8 cellular contexts compared by ENCODE assay signal in the genomic region with DNA sequence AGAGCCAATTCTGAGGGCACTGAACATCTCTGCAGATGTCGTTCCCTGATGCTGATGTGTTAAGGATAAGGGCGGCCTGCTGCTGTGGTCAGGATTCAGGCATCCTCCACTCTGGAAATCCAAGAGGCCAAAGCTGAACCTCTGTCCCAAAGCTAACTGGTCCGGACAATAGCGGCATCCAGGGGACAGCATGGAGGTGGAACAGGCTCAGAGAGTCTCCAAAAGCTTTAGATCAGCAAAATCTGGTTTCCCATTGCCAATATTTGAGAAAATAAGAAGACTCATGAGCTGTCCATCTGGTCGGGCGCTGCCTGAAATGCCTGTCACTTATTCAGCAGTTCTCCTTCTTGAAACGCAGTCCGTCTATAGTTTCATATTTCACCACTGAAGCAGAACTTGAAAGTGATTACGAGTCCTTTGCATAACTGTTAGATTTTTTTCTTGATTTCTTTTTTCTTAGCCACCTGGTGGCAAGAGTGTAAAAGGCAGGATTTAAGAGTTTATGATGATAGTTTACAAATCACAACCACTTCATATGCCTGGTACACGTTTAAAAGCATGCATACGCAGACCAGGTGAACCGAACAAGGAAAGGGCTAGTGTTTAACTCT. TPM values are rescaled to one million over a fixed set of nuclear protein-coding genes. Genes with fewer than 3 reads are reported as not detected.
DNase-seq lines count a peak whose midpoint lies in the region; ATAC-seq and TF ChIP-seq lines count a peak whose summit lies in the region.

No MANE protein-coding gene starts in this region.

- H3K27me3 ChIP-seq in DND-41 (ENCODE audit: insufficient read depth, low read length, poor library complexity) (no peaks in the 10 kb centered on the region), endodermal cell (ENCODE audit: control insufficient read depth, insufficient read depth, low read length, poor library complexity, severe bottlenecking) (no peaks in the 10 kb centered on the region)

- TF ChIP-seq CTCF in DND-41 (IDR thresholded peaks at IDR 0.05; ENCODE audit: borderline replicate concordance, extremely low read depth, low read length, poor library complexity, severe bottlenecking), result peak; percentile 63
- TF ChIP-seq CTCF in endodermal cell (conservative IDR thresholded peaks at IDR 0.05), result peak; percentile 79
- peak; percentile 67 for TF ChIP-seq CTCF in retinal pigment epithelial cell (conservative IDR thresholded peaks at IDR 0.05; ENCODE audit: low read depth, low read length)

- H3K27ac ChIP-seq in DND-41 (ENCODE audit: low read length), result no peak overlapping the region
- no peak overlapping the region for H3K27ac ChIP-seq in endodermal cell (ENCODE audit: low read depth, low read length)
- H3K27ac ChIP-seq in caudate nucleus (ENCODE audit: low read depth, low read length), result no peak overlapping the region

- 91 to 94% methylated on average over 8 to 12 of the region's 12 CpGs for WGBS in endodermal cell (ENCODE audit: insufficient coverage in 1 of 2, insufficient read length in 1 of 2), 2 experiments

- H3K36me3 Mint-ChIP-seq in endodermal cell (ENCODE audit: low read depth), result no peaks in the 10 kb centered on the region

- no peaks in the 10 kb centered on the region for H3K4me1 ChIP-seq in DND-41 (ENCODE audit: insufficient read depth, low read length)
- H3K4me1 ChIP-seq in endodermal cell (ENCODE audit: control insufficient read depth, insufficient read depth, low read length), result peaks cover 5% of the 10 kb centered on the region

- no peaks in the 10 kb centered on the region for H3K27me3 Mint-ChIP-seq in endodermal cell (ENCODE audit: insufficient read depth)

- H3K9me3 ChIP-seq in DND-41 (ENCODE audit: insufficient read depth, low read length, severe bottlenecking), result no peaks in the 10 kb centered on the region
- H3K9me3 ChIP-seq in endodermal cell (ENCODE audit: control insufficient read depth, low read length), result no peaks in the 10 kb centered on the region

- no peak overlapping the region for H3K4me3 Mint-ChIP-seq in endodermal cell

- H4K20me1 ChIP-seq in DND-41 (ENCODE audit: insufficient read depth, low read length), result no peaks in the 10 kb centered on the region

- H3K4me1 Mint-ChIP-seq in endodermal cell, result peaks cover 16% of the 10 kb centered on the region

- H3K36me3 ChIP-seq in DND-41 (ENCODE audit: insufficient read depth, low read length) (no peaks in the 10 kb centered on the region), endodermal cell (ENCODE audit: control insufficient read depth, insufficient read depth, low read length) (no peaks in the 10 kb centered on the region)

- H3K4me3 ChIP-seq in DND-41 (ENCODE audit: low read depth in 1 of 2, low read length in 2 of 2) (no peak overlapping the region), endodermal cell (ENCODE audit: low read length) (no peak overlapping the region), retinal pigment epithelial cell (ENCODE audit: low read length) (no peak overlapping the region)

- no peak overlapping the region for H3K27ac Mint-ChIP-seq in endodermal cell

- no peak overlapping the region for H2AFZ ChIP-seq in DND-41 (ENCODE audit: low read depth, low read length)

- H3K9me3 Mint-ChIP-seq in endodermal cell, result no peaks in the 10 kb centered on the region

- H3K9ac ChIP-seq in DND-41 (ENCODE audit: low read depth, low read length) (no peak overlapping the region), endodermal cell (ENCODE audit: extremely low read depth, low read length, poor library complexity, severe bottlenecking) (no peak overlapping the region)

- DNase-seq in DND-41 (no peak), NOMO-1 treated with dmso at 0.1 percent for 144 hours (lab: John Stamatoyannopoulos, UW; ENCODE audit: unreplicated experiment) (peak; percentile 58), endodermal cell (no peak), retinal pigment epithelial cell (ENCODE audit: low read depth) (peak; percentile 36), caudate nucleus (lab: John Stamatoyannopoulos, UW) (no peak)
- DNase-seq in NK-92 treated with Interleukin-12 subunit alpha and Interleukin-12 subunit beta, amount 100 ng/mL, for 24 hours (lab: John Stamatoyannopoulos, UW), result no peak

- H3K4me2 ChIP-seq in DND-41 (ENCODE audit: insufficient read depth, low read length), result no peak overlapping the region

- ATAC-seq in DND-41 (ENCODE audit: insufficient read depth, low read depth), result peak; percentile 33; the same call in 1 of the 3 replicates
- ATAC-seq in GM19025 (IDR thresholded peaks at IDR 0.05; ENCODE audit: low read depth, unreplicated experiment), result peak; percentile 67
- ATAC-seq in HG03064 (IDR thresholded peaks at IDR 0.05; ENCODE audit: low read depth, unreplicated experiment), result peak; percentile 89

- H3K79me2 ChIP-seq in DND-41 (ENCODE audit: insufficient read depth, low read length), result no peaks in the 10 kb centered on the region

RNA-seq across cellular contexts. Expression of gene GGACT, which starts 45.9 kb away (rescaled TPM):
- total RNA-seq in endodermal cell, result 1 to 10 TPM; 2.7 to 6.6 TPM
- polyA plus RNA-seq in endodermal cell (2013, experiment 1 of 2), result 5.0 TPM
- 4.6 TPM for polyA plus RNA-seq in endodermal cell (2013, experiment 2 of 2)

Comparison
In these comparisons a context has a peak if more than half of its experiments do, and no peak if none do; other contexts are left out.
1. ATAC-seq: peak in every context shown above with its lines; median percentile 89 in HG03064; 67 in GM19025; 33 in DND-41.
2. DNase-seq: peak in NOMO-1 treated with dmso at 0.1 percent for 144 hours (single experiment) and retinal pigment epithelial cell (single experiment); none in DND-41 (single experiment), endodermal cell (single experiment), caudate nucleus (0 of 61) and NK-92 treated with Interleukin-12 subunit alpha and Interleukin-12 subunit beta, amount 100 ng/mL, for 24 hours (single experiment).
3. Peak in every context shown above with its lines, with median percentiles within 50 percentile points of each other: CTCF ChIP-seq.